ENCODE assay signal across 17 cellular contexts in genomic region chr2:60297296-60298010, GRCh38.
A peak's percentile ranks its signal among the peaks of the same experiment; 100 is the strongest.
DNase-seq lines count a peak whose midpoint lies in the region; ATAC-seq, FAIRE-seq and TF ChIP-seq lines count a peak whose summit lies in the region.
"Had no signal": no experiment of that assay in that cellular context is flagged by ENCODE, and none has a peak within 500 bp of the region (broad histone marks: within the 10 kb centered on the region; RNA-seq: fewer than 3 reads in every experiment).

No MANE protein-coding gene starts in this region.

- DNase-seq in Right ventricle myocardium superior (no peak), cardiac septum (ENCODE audit: low spot score) (no peak), epithelial cell of esophagus (ENCODE audit: low read depth) (peak; percentile 24), mesendoderm (peak; percentile 85), small intestine (no peak), NCI-H2107 (lab: John Stamatoyannopoulos, UW) (no peak), NCI-H1436 treated with DMSO at 0.1 percent for 48 hours (lab: John Stamatoyannopoulos, UW) (no peak), DMS153 (lab: John Stamatoyannopoulos, UW) (no peak)
- DNase-seq: 8988T; activated CD4-positive, alpha-beta T cell treated with anti-CD3 and anti-CD28 coated beads, Interleukin-2, amount 10 ng/mL, durations not matched to agents 24 days and 14 days; activated naive CD4-positive, alpha-beta T cell treated with anti-CD3 and anti-CD28 coated beads, Interleukin-2, amount 50 U/mL, for 16 hours; activated T-cell treated with anti-CD3 and anti-CD28 coated beads for 4 hours; lower lobe of right lung; NCI-H2171 treated with DMSO at 0.1 percent for 48 hours; SHP77 had no signal

- no peak for FAIRE-seq in small intestine (lab: Jason Lieb, UNC)

- peak overlapping the region; percentile 14 for H3K4me2 ChIP-seq in mesendoderm (ENCODE audit: low read length)

- peak; percentile 71 for ATAC-seq in Right ventricle myocardium superior (ENCODE audit: poor library complexity)

- no peak overlapping the region for H2BK120ac ChIP-seq in mesendoderm (ENCODE audit: low read depth, low read length)

- H2BK15ac ChIP-seq in mesendoderm (replicated peaks; ENCODE audit: low read depth) = no peak overlapping the region

- no peak for TF ChIP-seq CTCF in epithelial cell of esophagus (IDR thresholded peaks at IDR 0.05; ENCODE audit: insufficient read depth, low read depth, low read length, missing control alignments)

- H3K27me3 ChIP-seq in mesendoderm (ENCODE audit: insufficient read depth, low read length, poor library complexity) = no peaks in the 10 kb centered on the region
- peaks cover 0 to 2% of the 10 kb centered on the region in 2 donors for H3K27me3 ChIP-seq in small intestine (ENCODE audit: control insufficient read depth in 2 of 2, insufficient read depth in 2 of 2, low read length in 2 of 2)

- no peak overlapping the region for H2AK5ac ChIP-seq in mesendoderm (ENCODE audit: low read length)

- H3K79me1 ChIP-seq in mesendoderm (ENCODE audit: low read length) = no peaks in the 10 kb centered on the region

- no peaks in the 10 kb centered on the region for H3K79me2 ChIP-seq in mesendoderm (ENCODE audit: control insufficient read depth, insufficient read depth, low read length)

- no peaks in the 10 kb centered on the region for H3K4me1 ChIP-seq in mesendoderm (ENCODE audit: control insufficient read depth, low read depth, low read length)
- H3K4me1 ChIP-seq in small intestine (ENCODE audit: control insufficient read depth in 2 of 2, insufficient read depth in 1 of 2, low read depth in 1 of 2, low read length in 1 of 2) = no peaks in the 10 kb centered on the region
- H3K4me1 ChIP-seq: HAP-1, lower lobe of right lung had no signal

- H3K56ac ChIP-seq in mesendoderm (ENCODE audit: low read length) = peak overlapping the region; percentile 9

- H3K9ac ChIP-seq in mesendoderm (ENCODE audit: low read length) = no peak overlapping the region

- no peak overlapping the region for H3K4me3 ChIP-seq in epithelial cell of esophagus (ENCODE audit: low read length)
- no peak overlapping the region for H3K4me3 ChIP-seq in mesendoderm (ENCODE audit: low read length)
- H3K4me3 ChIP-seq in small intestine (ENCODE audit: low read depth in 1 of 2, low read length in 2 of 2) = no peak overlapping the region
- H3K4me3 ChIP-seq: HAP-1, lower lobe of right lung, thoracic aorta had no signal

- no peak overlapping the region for H3K4ac ChIP-seq in mesendoderm (ENCODE audit: low read depth, low read length)

- intact Hi-C loops in Right ventricle myocardium superior (cut with DNase I) = no loop called here
- intact Hi-C loops in cardiac septum (cut with DNase I) = no loop called here

- H2BK5ac ChIP-seq in mesendoderm (ENCODE audit: low read length) = no peak overlapping the region

- H3K36me3 ChIP-seq in mesendoderm (ENCODE audit: control insufficient read depth, insufficient read depth, low read length) = no peaks in the 10 kb centered on the region
- no peaks in the 10 kb centered on the region for H3K36me3 ChIP-seq in small intestine (ENCODE audit: control insufficient read depth in 2 of 2, insufficient read depth in 2 of 2, low read length in 2 of 2)
- H3K36me3 ChIP-seq: HAP-1, lower lobe of right lung, thoracic aorta had no signal

- H3K18ac ChIP-seq in mesendoderm (ENCODE audit: low read length) = no peak overlapping the region

- no peaks in the 10 kb centered on the region for H3K9me3 ChIP-seq in small intestine (ENCODE audit: control insufficient read depth, low read depth)
- H3K9me3 ChIP-seq: HAP-1, lower lobe of right lung, thoracic aorta had no signal

- H3K23ac ChIP-seq in mesendoderm (ENCODE audit: low read length) = no peak overlapping the region

- H4K8ac ChIP-seq in mesendoderm (ENCODE audit: low read depth, low read length) = no peak overlapping the region

- no CpG with 5 or more reads among the region's 21 CpGs for WGBS in mesendoderm (ENCODE audit: extremely low coverage, insufficient coverage, low lambda C conversion rate)
- 66 to 83% (median 72%) methylated on average over 21 of the region's 21 CpGs for WGBS in small intestine, 3 donors

- H3K27ac ChIP-seq in mesendoderm (ENCODE audit: low read depth, low read length) (no peak overlapping the region), small intestine (ENCODE audit: low read depth in 1 of 2, low read length in 1 of 2) (no peak overlapping the region)
- H3K27ac ChIP-seq: lower lobe of right lung, thoracic aorta had no signal

- no peak overlapping the region for H4K5ac ChIP-seq in mesendoderm (ENCODE audit: low read length)

Comparison
In these comparisons a context has a peak if more than half of its experiments do, and no peak if none do; other contexts are left out.
1. DNase-seq: peak in epithelial cell of esophagus (single experiment) and mesendoderm (single experiment); none in Right ventricle myocardium superior (single experiment), cardiac septum (single experiment), small intestine (single experiment), NCI-H2107 (single experiment), NCI-H1436 treated with DMSO at 0.1 percent for 48 hours (single experiment) and DMS153 (single experiment).